In genomic region chr6:138007014-138007472, GRCh38 we compare ENCODE assay signal across 1 cellular context.
TF ChIP-seq lines count a peak whose summit lies in the region.

No MANE protein-coding gene starts in this region.

TF ChIP-seq in HCT116, 20 proteins besides CTCF, POLR2A, EP300 and RAD21 (continued from another document):
- TF ChIP-seq ZBTB33 (IDR thresholded peaks at IDR 0.05; ENCODE audit: extremely low read depth, insufficient replicate concordance, low read length), result no peak
- peak; percentile 29; the same call in 1 of the 2 replicates for TF ChIP-seq MAX (IDR thresholded peaks at IDR 0.05)
- TF ChIP-seq YY1 (IDR thresholded peaks at IDR 0.05; ENCODE audit: extremely low read depth, insufficient replicate concordance, low read depth, low read length), result peak; percentile 37
- TF ChIP-seq SP1 (IDR thresholded peaks at IDR 0.05; ENCODE audit: low read depth), result no peak
- no peak for TF ChIP-seq ELF1 (IDR thresholded peaks at IDR 0.05; ENCODE audit: borderline replicate concordance, low read depth)
- no peak for TF ChIP-seq JUND (IDR thresholded peaks at IDR 0.05)
